8 cellular contexts compared by ENCODE assay signal in genomic region chr3:132256984-132257383, GRCh38.
DNase-seq lines count a peak whose midpoint lies in the region; ATAC-seq and TF ChIP-seq lines count a peak whose summit lies in the region.

No MANE protein-coding gene starts in this region.

- H3K27me3 ChIP-seq in cardiac muscle cell (no peaks in the 10 kb centered on the region), RWPE2 (ENCODE audit: insufficient read depth, poor library complexity, severe bottlenecking) (no peaks in the 10 kb centered on the region), gastrocnemius medialis (no peaks in the 10 kb centered on the region)

- in situ Hi-C loops in gastrocnemius medialis (cut with MboI; ENCODE audit: low sequenced_read_pairs in 4 of 4), result loop anchor here in 1 of 4 donors (10.0 kb wide), 1 partner anchor 88 kb away; no protein-coding TSS in a partner anchor

- H3K36me3 ChIP-seq in cardiac muscle cell, result no peaks in the 10 kb centered on the region
- no peaks in the 10 kb centered on the region for H3K36me3 ChIP-seq in RWPE2 (ENCODE audit: low read depth)
- no peaks in the 10 kb centered on the region for H3K36me3 ChIP-seq in gastrocnemius medialis

- TF ChIP-seq CTCF in cardiac muscle cell (IDR thresholded peaks at IDR 0.05; ENCODE audit: low read depth, low read length), result peak; percentile 68
- peak; percentile 56 for TF ChIP-seq CTCF in RWPE2 (IDR thresholded peaks at IDR 0.05; ENCODE audit: poor library complexity, severe bottlenecking)
- TF ChIP-seq CTCF in gastrocnemius medialis (IDR thresholded peaks at IDR 0.05 in 4 of 5, conservative IDR thresholded peaks at IDR 0.05 in 1 of 5), result no peak

- intact Hi-C loops in left ventricle myocardium superior (cut with micrococcal nuclease), result loop anchor here (2.0 to 5.0 kb wide), 2 partner anchors 86 to 140 kb away; no protein-coding TSS in a partner anchor
- intact Hi-C loops in gastrocnemius medialis (cut with DNase I; ENCODE audit: low total_unique reads), result no loop called here

- H3K9me3 ChIP-seq in cardiac muscle cell (ENCODE audit: low read depth), result no peaks in the 10 kb centered on the region
- no peaks in the 10 kb centered on the region for H3K9me3 ChIP-seq in RWPE2 (ENCODE audit: severe bottlenecking)
- H3K9me3 ChIP-seq in gastrocnemius medialis, result no peaks in the 10 kb centered on the region

- H3K27ac ChIP-seq in cardiac muscle cell, result no peak overlapping the region
- no peak overlapping the region for H3K27ac ChIP-seq in RWPE2 (ENCODE audit: poor library complexity, severe bottlenecking)
- H3K27ac ChIP-seq in gastrocnemius medialis, result no peak overlapping the region

- H3K4me1 ChIP-seq in cardiac muscle cell (ENCODE audit: low read depth), result peaks cover 13% of the 10 kb centered on the region
- H3K4me1 ChIP-seq in RWPE2 (ENCODE audit: insufficient read depth, poor library complexity, severe bottlenecking), result peaks cover 9% of the 10 kb centered on the region
- no peaks in the 10 kb centered on the region for H3K4me1 ChIP-seq in gastrocnemius medialis

- H3K4me3 ChIP-seq in cardiac muscle cell (no peak overlapping the region), RWPE2 (ENCODE audit: severe bottlenecking) (no peak overlapping the region), skeletal muscle cell (ENCODE audit: low read depth, low read length) (no peak overlapping the region), gastrocnemius medialis (no peak overlapping the region)

- no peak for ATAC-seq in left ventricle myocardium superior
- ATAC-seq in RWPE2 (ENCODE audit: low read depth), result no peak
- no peak for ATAC-seq in gastrocnemius medialis
- no peak for ATAC-seq in GM19395 (IDR thresholded peaks at IDR 0.05; ENCODE audit: unreplicated experiment)

- peak; percentile 79 to 86 for DNase-seq in cardiac muscle cell (ENCODE audit: low read depth in 1 of 2, low spot score in 1 of 2)
- no peak for DNase-seq in left ventricle myocardium superior
- DNase-seq in RWPE2 (ENCODE audit: low spot score), result no peak
- DNase-seq in foreskin melanocyte, result peak; percentile 48
- peak; percentile 7 for DNase-seq in skeletal muscle cell (ENCODE audit: low read depth)
- DNase-seq in gastrocnemius medialis, result no peak
- DNase-seq in activated naive CD4-positive, alpha-beta T cell treated with anti-CD3 and anti-CD28 coated beads, Interleukin-2, amount 50 U/mL, for 16 hours, result no peak

- no peak for TF ChIP-seq POLR2A in gastrocnemius medialis (IDR thresholded peaks at IDR 0.05)

Comparison
In these comparisons a context has a peak if more than half of its experiments do, and no peak if none do; other contexts are left out.
1. DNase-seq: peak in cardiac muscle cell (2 of 2), foreskin melanocyte (single experiment) and skeletal muscle cell (single experiment); none in left ventricle myocardium superior (single experiment), RWPE2 (single experiment), gastrocnemius medialis (0 of 2) and activated naive CD4-positive, alpha-beta T cell treated with anti-CD3 and anti-CD28 coated beads, Interleukin-2, amount 50 U/mL, for 16 hours (single experiment).
2. CTCF ChIP-seq: peak in cardiac muscle cell (single experiment) and RWPE2 (single experiment); none in gastrocnemius medialis (0 of 5).